In the genomic region with DNA sequence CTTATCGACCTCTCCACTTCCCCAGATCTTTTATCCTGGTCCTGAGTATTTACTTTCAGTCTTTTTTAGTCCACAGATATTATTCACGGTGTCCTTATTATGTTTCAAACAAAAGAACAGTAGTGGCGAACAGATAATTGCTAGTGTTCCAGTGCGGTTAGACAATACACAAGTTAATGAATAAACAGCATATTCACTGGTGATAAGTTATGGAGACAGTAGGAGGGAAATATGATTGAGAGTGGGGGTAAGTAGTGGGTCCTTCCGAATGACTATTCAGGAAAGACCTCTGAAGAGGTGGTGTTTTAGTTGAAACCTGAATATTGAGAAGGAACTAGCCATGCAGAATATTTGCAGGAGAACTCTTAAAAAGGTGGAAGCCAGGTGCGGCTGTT, we compare ENCODE assay signal across 8 cellular contexts. TPM values are rescaled to one million over a fixed set of nuclear protein-coding genes. Genes with fewer than 3 reads are reported as not detected.
DNase-seq lines count a peak whose midpoint lies in the region; ATAC-seq, FAIRE-seq and TF ChIP-seq lines count a peak whose summit lies in the region.

No MANE protein-coding gene starts in this region.

- no peak for ATAC-seq in activated CD8-positive, alpha-beta memory T cell treated with anti-CD3 and anti-CD28 coated beads, Interleukin-2, amount 10 ng/mL, durations not matched to agents 7 days and 5 days

- CTCF ChIA-PET in activated CD8-positive, alpha-beta memory T cell treated with anti-CD3 and anti-CD28 coated beads, Interleukin-2, amount 10 ng/mL, durations not matched to agents 7 days and 5 days (lab: Charles Lee): interaction anchor here (0.7 to 1.9 kb wide), 7 partner anchors 8 to 689 kb away, joined by 3 to 6 read pairs (median 4); partner anchors contain the start of genes AP5M1 and EXOC5
- CTCF ChIA-PET in endothelial cell of umbilical vein (lab: Charles Lee): interaction anchor here (0.6 to 1.5 kb wide), 9 partner anchors 10 to 798 kb away, joined by 3 to 13 read pairs (median 4); no protein-coding TSS in a partner anchor

- intact Hi-C loops in endothelial cell of umbilical vein (cut with micrococcal nuclease): loop anchor here (5.0 kb wide), 1 partner anchor 77 kb away; no protein-coding TSS in a partner anchor

- H3K36me3 ChIP-seq in endothelial cell of umbilical vein (ENCODE audit: control insufficient read depth in 2 of 2, extremely low read depth in 1 of 2, insufficient read depth in 2 of 2, low read length in 2 of 2): no peaks in the 10 kb centered on the region

- H3K9me1 ChIP-seq in endothelial cell of umbilical vein (replicated peaks; ENCODE audit: control insufficient read depth, extremely low read depth, insufficient read depth, low read length): no peaks in the 10 kb centered on the region

- peak overlapping the region; percentile 32 to 89 (median 81) for H3K4me3 ChIP-seq in endothelial cell of umbilical vein (replicated peaks in 1 of 3; ENCODE audit: insufficient read depth in 1 of 3, low read depth in 1 of 3, low read length in 3 of 3)

- DNase-seq in activated CD8-positive, alpha-beta memory T cell treated with anti-CD3 and anti-CD28 coated beads, Interleukin-2, amount 10 ng/mL, durations not matched to agents 7 days and 5 days: no peak
- DNase-seq in activated CD8-positive, alpha-beta memory T cell treated with anti-CD3 and anti-CD28 coated beads, Interleukin-2, amount 50 U/mL, for 4 hours: no peak
- DNase-seq in NCI-H748 treated with DMSO at 0.1 percent for 48 hours (lab: John Stamatoyannopoulos, UW) (peak; percentile 72), endothelial cell of umbilical vein (ENCODE audit: low read depth, low spot score) (no peak), progenitor cell of endocrine pancreas (ENCODE audit: low spot score, unreplicated experiment) (no peak), NCI-H1930 (lab: John Stamatoyannopoulos, UW) (no peak), GM03348 (ENCODE audit: low spot score) (no peak), iPS-NIHi7 (ENCODE audit: extremely low spot score) (no peak)

- H3K27ac ChIP-seq in endothelial cell of umbilical vein (ENCODE audit: insufficient read depth, low read depth, low read length): peak overlapping the region; percentile 73

- dilution Hi-C loops in endothelial cell of umbilical vein (cut with MboI; ENCODE audit: extremely low pct_ligation_motif_present, low sequenced_read_pairs): no loop called here

- peak overlapping the region; percentile 86 for H3K9ac ChIP-seq in endothelial cell of umbilical vein (replicated peaks; ENCODE audit: extremely low read depth, insufficient read depth, low read length)

- peak overlapping the region; percentile 85 for H2AFZ ChIP-seq in endothelial cell of umbilical vein (ENCODE audit: low read depth, low read length)

- peak overlapping the region; percentile 82 for H3K4me2 ChIP-seq in endothelial cell of umbilical vein (ENCODE audit: insufficient read depth, low read length)

- peaks cover 8% of the 10 kb centered on the region for H3K4me1 ChIP-seq in endothelial cell of umbilical vein (ENCODE audit: control insufficient read depth, extremely low read depth, insufficient read depth, low read length)

- no peaks in the 10 kb centered on the region for H3K27me3 ChIP-seq in endothelial cell of umbilical vein (ENCODE audit: control insufficient read depth in 2 of 2, insufficient read depth in 2 of 2, low read length in 2 of 2)

- TF ChIP-seq CTCF in endothelial cell of umbilical vein (IDR thresholded peaks at IDR 0.05; ENCODE audit: extremely low read depth in 1 of 2, insufficient read depth in 1 of 2, low read depth in 1 of 2, low read length in 2 of 2) (no peak), progenitor cell of endocrine pancreas (IDR thresholded peaks at IDR 0.05; ENCODE audit: unreplicated experiment) (no peak)

- H3K79me2 ChIP-seq in endothelial cell of umbilical vein (ENCODE audit: control insufficient read depth, insufficient read depth, low read length): peaks cover 20% of the 10 kb centered on the region

- H3K9me3 ChIP-seq in endothelial cell of umbilical vein (replicated peaks; ENCODE audit: control insufficient read depth, insufficient read depth, low read length): no peaks in the 10 kb centered on the region

- BruUV-seq in endothelial cell of umbilical vein (replicated peaks; lab: Mats Ljungman, UMichigan): no TSS peak

- TF ChIP-seq POLR2A in endothelial cell of umbilical vein (IDR thresholded peaks at IDR 0.05; ENCODE audit: low read depth, low read length): no peak

- no peaks in the 10 kb centered on the region for H3K9me3 Mint-ChIP-seq in activated CD8-positive, alpha-beta memory T cell treated with anti-CD3 and anti-CD28 coated beads, Interleukin-2, amount 10 ng/mL, durations not matched to agents 7 days and 5 days (ENCODE audit: low read depth)
- H3K9me3 Mint-ChIP-seq in progenitor cell of endocrine pancreas (ENCODE audit: low read depth): no peaks in the 10 kb centered on the region

- no peaks in the 10 kb centered on the region for H3K36me3 Mint-ChIP-seq in activated CD8-positive, alpha-beta memory T cell treated with anti-CD3 and anti-CD28 coated beads, Interleukin-2, amount 10 ng/mL, durations not matched to agents 7 days and 5 days
- no peaks in the 10 kb centered on the region for H3K36me3 Mint-ChIP-seq in progenitor cell of endocrine pancreas (ENCODE audit: insufficient read depth)

- no peaks in the 10 kb centered on the region for H3K27me3 Mint-ChIP-seq in activated CD8-positive, alpha-beta memory T cell treated with anti-CD3 and anti-CD28 coated beads, Interleukin-2, amount 10 ng/mL, durations not matched to agents 7 days and 5 days
- no peaks in the 10 kb centered on the region for H3K27me3 Mint-ChIP-seq in progenitor cell of endocrine pancreas

- no peak for FAIRE-seq in endothelial cell of umbilical vein (lab: Jason Lieb, UNC)

- POLR2A ChIA-PET in endothelial cell of umbilical vein (lab: Charles Lee): interaction anchor here (1.0 kb wide), 2 partner anchors 9 to 10 kb away, joined by 3 read pairs; no protein-coding TSS in a partner anchor

- H3K27ac Mint-ChIP-seq in activated CD8-positive, alpha-beta memory T cell treated with anti-CD3 and anti-CD28 coated beads, Interleukin-2, amount 10 ng/mL, durations not matched to agents 7 days and 5 days: peak overlapping the region; percentile 95
- H3K27ac Mint-ChIP-seq in progenitor cell of endocrine pancreas: peak overlapping the region; percentile 100

- peak overlapping the region; percentile 97 for H3K4me3 Mint-ChIP-seq in activated CD8-positive, alpha-beta memory T cell treated with anti-CD3 and anti-CD28 coated beads, Interleukin-2, amount 10 ng/mL, durations not matched to agents 7 days and 5 days
- peak overlapping the region; percentile 94 for H3K4me3 Mint-ChIP-seq in progenitor cell of endocrine pancreas (ENCODE audit: low read depth)

- no peaks in the 10 kb centered on the region for H4K20me1 ChIP-seq in endothelial cell of umbilical vein (replicated peaks; ENCODE audit: control insufficient read depth, extremely low read depth, insufficient read depth, low read length)

- peaks cover 30% of the 10 kb centered on the region for H3K4me1 Mint-ChIP-seq in activated CD8-positive, alpha-beta memory T cell treated with anti-CD3 and anti-CD28 coated beads, Interleukin-2, amount 10 ng/mL, durations not matched to agents 7 days and 5 days
- peaks cover 28% of the 10 kb centered on the region for H3K4me1 Mint-ChIP-seq in progenitor cell of endocrine pancreas (ENCODE audit: low read depth)

TF ChIP-seq in endothelial cell of umbilical vein, 7 proteins besides CTCF, POLR2A, EP300 and RAD21:
- TF ChIP-seq JUN (IDR thresholded peaks at IDR 0.05; ENCODE audit: borderline replicate concordance, insufficient read depth, insufficient read length, low read depth): no peak
- TF ChIP-seq POLR2AphosphoS5 (IDR thresholded peaks at IDR 0.05; ENCODE audit: insufficient read depth, low read depth, low read length): no peak
- TF ChIP-seq FOS (IDR thresholded peaks at IDR 0.05; ENCODE audit: borderline replicate concordance, insufficient read depth, low read length): no peak
- no peak for TF ChIP-seq MYC (IDR thresholded peaks at IDR 0.05; ENCODE audit: low read depth, low read length)
- no peak for TF ChIP-seq GATA2 (IDR thresholded peaks at IDR 0.05; ENCODE audit: insufficient read depth, insufficient read length, low read depth, low read length)
- TF ChIP-seq, protein P1, sequence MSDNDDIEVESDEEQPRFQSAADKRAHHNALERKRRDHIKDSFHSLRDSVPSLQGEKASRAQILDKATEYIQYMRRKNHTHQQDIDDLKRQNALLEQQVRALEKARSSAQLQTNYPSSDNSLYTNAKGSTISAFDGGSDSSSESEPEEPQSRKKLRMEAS (IDR thresholded peaks at IDR 0.05; ENCODE audit: insufficient read depth, insufficient read length): no peak
- no peak for TF ChIP-seq EZH2 (IDR thresholded peaks at IDR 0.05; ENCODE audit: borderline replicate concordance, low read depth, low read length, severe bottlenecking)

RNA-seq across cellular contexts. Expression of gene TMEM260, which starts 0.7 kb away (rescaled TPM):
- 10 to 100 TPM; 13.0 to 15.0 TPM for total RNA-seq in activated CD8-positive, alpha-beta memory T cell treated with anti-CD3 and anti-CD28 coated beads, Interleukin-2, amount 10 ng/mL, durations not matched to agents 7 days and 5 days
- 16.2 and 16.4 TPM in 2 replicates for total RNA-seq in endothelial cell of umbilical vein
- polyA plus RNA-seq in endothelial cell of umbilical vein: 6.8 and 9.1 TPM in 2 replicates
- 5.0 and 5.1 TPM in 2 replicates for polyA plus RNA-seq in endothelial cell of umbilical vein (2011; cell fraction: cytosol; rRNA removed)
- polyA plus RNA-seq in endothelial cell of umbilical vein (2011; cell fraction: nucleus; rRNA removed): 19.5 and 22.2 TPM in 2 replicates
- polyA plus RNA-seq in endothelial cell of umbilical vein (2012): 9.8 and 11.1 TPM in 2 replicates
- 22.3 and 30.4 TPM in 2 replicates for polyA minus RNA-seq in endothelial cell of umbilical vein
- polyA minus RNA-seq in endothelial cell of umbilical vein (2011; cell fraction: cytosol; rRNA and poly(A)+ RNA removed): 4.6 TPM
- polyA minus RNA-seq in endothelial cell of umbilical vein (2011; cell fraction: nucleus; rRNA and poly(A)+ RNA removed): 58.0 and 59.8 TPM in 2 replicates
- 43.0 and 44.2 TPM in 2 replicates for total RNA-seq in progenitor cell of endocrine pancreas
